Comparison of ENCODE assay signal across 23 cellular contexts in the genomic region with DNA sequence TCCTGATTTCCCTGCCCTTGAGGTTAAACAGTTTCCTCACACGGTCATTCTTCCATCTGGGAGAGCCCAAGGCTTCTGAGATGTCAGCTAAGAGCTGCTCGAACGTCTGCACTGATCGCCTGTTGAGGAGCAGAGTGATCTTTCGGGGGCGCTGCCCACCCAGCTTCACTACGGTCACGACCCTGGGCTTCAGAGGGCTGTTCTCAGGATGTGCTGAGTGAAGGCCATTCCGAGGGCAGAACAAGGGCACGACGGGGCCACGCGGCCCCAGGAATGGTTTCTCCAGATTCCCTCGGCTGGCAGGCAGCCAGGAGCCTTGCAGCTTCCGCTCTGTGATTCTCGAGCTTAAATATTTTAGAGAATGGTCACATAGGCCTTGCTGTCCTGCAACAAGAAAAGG. TPM values are rescaled to one million over a fixed set of nuclear protein-coding genes. Genes with fewer than 3 reads are reported as not detected.
"Had no signal": no experiment of that assay in that cellular context is flagged by ENCODE, and none has a peak within 500 bp of the region (broad histone marks: within the 10 kb centered on the region; RNA-seq: fewer than 3 reads in every experiment).

No MANE protein-coding gene starts in this region.

- H3K27ac ChIP-seq: esophagus muscularis mucosa, neural progenitor cell, prostate gland, spleen, thoracic aorta, upper lobe of left lung had no signal

- DNase-seq: activated CD4-positive, alpha-beta memory T cell treated with anti-CD3 and anti-CD28 coated beads, Interleukin-2, amount 10 ng/mL, durations not matched to agents 7 days and 5 days; activated CD4-positive, alpha-beta T cell treated with anti-CD3 and anti-CD28 coated beads for 48 hours; activated CD4-positive, CD25-positive, alpha-beta regulatory T cell; activated CD8-positive, alpha-beta memory T cell treated with anti-CD3 and anti-CD28 coated beads, Interleukin-2, amount 10 ng/mL, durations not matched to agents 7 days and 5 days; amniotic stem cell; effector memory CD4-positive, alpha-beta T cell; hippocampal formation; mesenchymal stem cell; naive thymus-derived CD4-positive, alpha-beta T cell; spleen; stimulated activated CD4-positive, alpha-beta T cell treated with anti-CD3 and anti-CD28 coated beads, Interleukin-4, amount 100 ng/mL, for 4 hours; SW 1271 had no signal

- H3K4me1 ChIP-seq: prostate gland, spleen had no signal

- H3K27me3 ChIP-seq: esophagus muscularis mucosa, neural progenitor cell, upper lobe of left lung had no signal

- H3K9ac ChIP-seq: neural progenitor cell had no signal

- ATAC-seq: activated CD8-positive, alpha-beta memory T cell treated with anti-CD3 and anti-CD28 coated beads, Interleukin-2, amount 10 ng/mL, durations not matched to agents 7 days and 5 days; naive thymus-derived CD4-positive, alpha-beta T cell; stimulated activated memory B cell treated with anti-CD40 and anti-IgM and Interleukin-4, amounts not matched to agents 10 μg/mL and 1 μg/mL and 100 μg/mL, for 72 hours had no signal

- H3K4me3 ChIP-seq: esophagus muscularis mucosa, neural progenitor cell, prostate gland, spleen, thoracic aorta, upper lobe of left lung had no signal

- H3K36me3 ChIP-seq: esophagus muscularis mucosa, neural progenitor cell, prostate gland, spleen, thoracic aorta, upper lobe of left lung had no signal

- H3K9me3 ChIP-seq: esophagus muscularis mucosa, prostate gland, spleen, thoracic aorta, upper lobe of left lung had no signal

RNA-seq across cellular contexts. Expression of a gene that starts 25.7 kb away (rescaled TPM):
- total RNA-seq: activated CD4-positive, alpha-beta memory T cell treated with anti-CD3 and anti-CD28 coated beads, Interleukin-2, amount 10 ng/mL, durations not matched to agents 7 days and 5 days; activated CD8-positive, alpha-beta memory T cell treated with anti-CD3 and anti-CD28 coated beads, Interleukin-2, amount 10 ng/mL, durations not matched to agents 7 days and 5 days; endothelial cell of umbilical vein; naive thymus-derived CD4-positive, alpha-beta T cell; osteocyte; SK-MEL-5; spleen; T-helper 2 cell treated with Interferon-gamma antibody and Interleukin-4, amounts not matched to agents 100 ng/mL and 5 ng/mL, for 36 hours had no signal
- polyA plus RNA-seq: endothelial cell of umbilical vein; keratinocyte; naive thymus-derived CD4-positive, alpha-beta T cell had no signal
